Comparison of ENCODE assay signal across 28 cellular contexts in genomic region chr11:116452447-116452846, GRCh38.
"Had no signal": no experiment of that assay in that cellular context is flagged by ENCODE, and none has a peak within 500 bp of the region (broad histone marks: within the 10 kb centered on the region; RNA-seq: fewer than 3 reads in every experiment).

No MANE protein-coding gene starts in this region.

- DNase-seq: activated CD4-positive, alpha-beta T cell treated with anti-CD3 and anti-CD28 coated beads, Interleukin-2, amount 10 ng/mL, durations not matched to agents 24 days and 14 days; activated CD4-positive, alpha-beta T cell treated with anti-CD3 and anti-CD28 coated beads, Interleukin-2, amount 50 U/mL, for 4 hours; activated CD8-positive, alpha-beta T cell treated with anti-CD3 and anti-CD28 coated beads for 36 hours; activated effector memory CD4-positive, alpha-beta T cell treated with anti-CD3 and anti-CD28 coated beads, Interleukin-2, amount 50 U/mL, for 16 hours; activated naive CD4-positive, alpha-beta T cell; activated naive CD4-positive, alpha-beta T cell treated with anti-CD3 and anti-CD28 coated beads, Interleukin-2, amount 50 U/mL, for 16 hours; activated naive CD8-positive, alpha-beta T cell treated with anti-CD3 and anti-CD28 coated beads for 36 hours; activated T-cell treated with anti-CD3 and anti-CD28 coated beads, Interleukin-2, amount 50 U/mL, for 1 hour; activated T-cell treated with anti-CD3 and anti-CD28 coated beads, Interleukin-2, amount 50 U/mL, for 72 hours; amniotic stem cell; aorta; Karpas-422; NCI-H1436 treated with DMSO at 0.1 percent for 48 hours; NCI-H187 treated with DMSO at 0.1 percent for 48 hours; NCI-H2081; NCI-H2171 treated with DMSO at 0.1 percent for 48 hours; NCI-H2227 treated with DMSO at 0.1 percent for 48 hours; NCI-H446; NCI-H510A treated with DMSO at 0.1 percent for 48 hours; NCI-H526 treated with DMSO at 0.1 percent for 48 hours; NCI-H774; PC-3; Peyer's patch; RPMI8226; SHP77 treated with DMSO at 0.1 percent for 48 hours; T1000 had no signal

- H3K36me3 ChIP-seq: Peyer's patch, SJSA1 had no signal

- H3K27ac Mint-ChIP-seq: activated CD4-positive, alpha-beta T cell treated with anti-CD3 and anti-CD28 coated beads, Interleukin-2, amount 10 ng/mL, durations not matched to agents 24 days and 14 days; activated CD8-positive, alpha-beta T cell treated with anti-CD3 and anti-CD28 coated beads for 36 hours; activated naive CD8-positive, alpha-beta T cell treated with anti-CD3 and anti-CD28 coated beads for 36 hours; activated T-cell treated with anti-CD3 and anti-CD28 coated beads, Interleukin-2, amount 50 U/mL, for 72 hours; activated T-helper 17 cell treated with anti-CD3 and anti-CD28 coated beads, Interleukin-2, amount 50 U/mL, for 72 hours had no signal

- H3K4me3 Mint-ChIP-seq: activated CD4-positive, alpha-beta T cell treated with anti-CD3 and anti-CD28 coated beads, Interleukin-2, amount 10 ng/mL, durations not matched to agents 24 days and 14 days; activated CD8-positive, alpha-beta T cell treated with anti-CD3 and anti-CD28 coated beads for 36 hours; activated naive CD8-positive, alpha-beta T cell treated with anti-CD3 and anti-CD28 coated beads for 36 hours; activated T-cell treated with anti-CD3 and anti-CD28 coated beads, Interleukin-2, amount 50 U/mL, for 72 hours; activated T-helper 17 cell treated with anti-CD3 and anti-CD28 coated beads, Interleukin-2, amount 50 U/mL, for 72 hours had no signal

- H3K9me3 Mint-ChIP-seq: activated T-cell treated with anti-CD3 and anti-CD28 coated beads, Interleukin-2, amount 50 U/mL, for 72 hours had no signal

- H3K27me3 Mint-ChIP-seq: activated CD4-positive, alpha-beta T cell treated with anti-CD3 and anti-CD28 coated beads, Interleukin-2, amount 10 ng/mL, durations not matched to agents 24 days and 14 days; activated CD8-positive, alpha-beta T cell treated with anti-CD3 and anti-CD28 coated beads for 36 hours; activated naive CD8-positive, alpha-beta T cell treated with anti-CD3 and anti-CD28 coated beads for 36 hours had no signal

- H3K4me1 Mint-ChIP-seq: activated CD4-positive, alpha-beta T cell treated with anti-CD3 and anti-CD28 coated beads, Interleukin-2, amount 10 ng/mL, durations not matched to agents 24 days and 14 days; activated naive CD8-positive, alpha-beta T cell treated with anti-CD3 and anti-CD28 coated beads for 36 hours; activated T-helper 17 cell treated with anti-CD3 and anti-CD28 coated beads, Interleukin-2, amount 50 U/mL, for 72 hours had no signal

- H3K4me3 ChIP-seq: Peyer's patch, SJSA1 had no signal

- H3K36me3 Mint-ChIP-seq: activated naive CD8-positive, alpha-beta T cell treated with anti-CD3 and anti-CD28 coated beads for 36 hours had no signal

- H3K4me1 ChIP-seq: SJSA1 had no signal

- H3K27ac ChIP-seq: Peyer's patch, SJSA1 had no signal

- H3K27me3 ChIP-seq: Peyer's patch, SJSA1 had no signal

- H3K9me3 ChIP-seq: SJSA1 had no signal
